In genomic region chr1:38475624-38476005, GRCh38 we compare ENCODE assay signal across 13 cellular contexts.
DNase-seq lines count a peak whose midpoint lies in the region; ATAC-seq and TF ChIP-seq lines count a peak whose summit lies in the region.
"Had no signal": no experiment of that assay in that cellular context is flagged by ENCODE, and none has a peak within 500 bp of the region (broad histone marks: within the 10 kb centered on the region; RNA-seq: fewer than 3 reads in every experiment).

No MANE protein-coding gene starts in this region.

- peaks cover 12% of the 10 kb centered on the region for H3F3A ChIP-seq in neural cell (ENCODE audit: insufficient read depth, low read length, poor library complexity, severe bottlenecking)

- peak overlapping the region; percentile 65 for H3K4me2 ChIP-seq in neural cell (ENCODE audit: low read length)

- H3K79me2 ChIP-seq in neural cell (replicated peaks; ENCODE audit: insufficient read depth, low read length): no peaks in the 10 kb centered on the region

- no peak for DNase-seq in GM12864 (ENCODE audit: low read depth)
- no peak for DNase-seq in NCI-H1417 treated with DMSO at 0.1 percent for 48 hours (lab: John Stamatoyannopoulos, UW)
- DNase-seq in superior temporal gyrus (ENCODE audit: extremely low spot score): no peak
- DNase-seq: activated CD8-positive, alpha-beta memory T cell treated with anti-CD3 and anti-CD28 coated beads, Interleukin-2, amount 50 U/mL, for 48 hours; amniotic stem cell; HFFc6; mesenchymal stem cell had no signal

- no peaks in the 10 kb centered on the region for H3K4me1 ChIP-seq in duodenal mucosa (ENCODE audit: control insufficient read depth in 1 of 2, insufficient read depth in 2 of 2, low read length in 2 of 2)

- H2AFZ ChIP-seq in neural cell (ENCODE audit: low read depth, low read length): peak overlapping the region; percentile 19

- no peaks in the 10 kb centered on the region for H4K20me1 ChIP-seq in neural cell (ENCODE audit: insufficient read depth)

- TF ChIP-seq RAD21 in neural cell (conservative IDR thresholded peaks at IDR 0.05): no peak

- peak; percentile 7 for ATAC-seq in HG03095 (IDR thresholded peaks at IDR 0.05; ENCODE audit: unreplicated experiment)
- no peak for ATAC-seq in HG03097 (IDR thresholded peaks at IDR 0.05; ENCODE audit: low FRiP score, unreplicated experiment)
- ATAC-seq in HG02870 (IDR thresholded peaks at IDR 0.05; ENCODE audit: unreplicated experiment): no peak

- no peaks in the 10 kb centered on the region for H3K9me2 ChIP-seq in neural cell (ENCODE audit: insufficient read depth, low read length)

- H3K4me3 ChIP-seq in GM12864 (ENCODE audit: low read depth, low read length): peak overlapping the region; percentile 57
- H3K4me3 ChIP-seq in duodenal mucosa (ENCODE audit: low read depth in 1 of 2, low read length in 2 of 2): no peak overlapping the region
- H3K4me3 ChIP-seq in neural cell (ENCODE audit: low read length): peak overlapping the region; percentile 58

- H3K27me3 ChIP-seq in duodenal mucosa (ENCODE audit: control insufficient read depth in 1 of 2, insufficient read depth in 2 of 2, low read length in 2 of 2) (peaks cover 15 to 25% of the 10 kb centered on the region in 2 donors), neural cell (ENCODE audit: insufficient read depth, low read depth, low read length) (peaks cover 32% of the 10 kb centered on the region)

- H3K36me3 ChIP-seq in duodenal mucosa (ENCODE audit: control insufficient read depth in 1 of 2, insufficient read depth in 2 of 2, low read length in 2 of 2): no peaks in the 10 kb centered on the region
- H3K36me3 ChIP-seq in neural cell (ENCODE audit: insufficient read depth, low read length): no peaks in the 10 kb centered on the region

- peak overlapping the region; percentile 24 for H3K27ac ChIP-seq in duodenal mucosa (ENCODE audit: low read depth, low read length)
- peak overlapping the region; percentile 90 for H3K27ac ChIP-seq in neural cell (ENCODE audit: low read length)
- H3K27ac ChIP-seq: RWPE1 had no signal

- no peaks in the 10 kb centered on the region for H3K9me3 ChIP-seq in duodenal mucosa (ENCODE audit: control insufficient read depth in 1 of 2, low read length in 2 of 2)
- peaks cover 13% of the 10 kb centered on the region for H3K9me3 ChIP-seq in neural cell (ENCODE audit: low read length)

- peak overlapping the region in 1 of 2 donors; percentile 33 for H3K9ac ChIP-seq in duodenal mucosa (ENCODE audit: low read depth in 1 of 2, low read length in 2 of 2)
- H3K9ac ChIP-seq in neural cell (ENCODE audit: low read length): peak overlapping the region; percentile 61

- no peak for TF ChIP-seq CTCF in GM12864 (IDR thresholded peaks at IDR 0.05; ENCODE audit: low read depth, low read length, missing control alignments)
- no peak for TF ChIP-seq CTCF in neural cell (IDR thresholded peaks at IDR 0.05; ENCODE audit: poor library complexity, severe bottlenecking)

- no peak for TF ChIP-seq EP300 in neural cell (conservative IDR thresholded peaks at IDR 0.05; ENCODE audit: poor library complexity, severe bottlenecking)

TF ChIP-seq in neural cell, 6 proteins besides CTCF, POLR2A, EP300 and RAD21:
- TF ChIP-seq REST (IDR thresholded peaks at IDR 0.05; ENCODE audit: borderline replicate concordance) (no peak), TAF1 (IDR thresholded peaks at IDR 0.05; ENCODE audit: low read depth) (no peak), SMC3 (conservative IDR thresholded peaks at IDR 0.05; ENCODE audit: poor library complexity) (no peak), POLR2AphosphoS5 (IDR thresholded peaks at IDR 0.05) (no peak), MXI1 (conservative IDR thresholded peaks at IDR 0.05; ENCODE audit: poor library complexity, severe bottlenecking) (no peak), EZH2 (IDR thresholded peaks at IDR 0.05; ENCODE audit: borderline replicate concordance, insufficient read depth, low read length, poor library complexity, severe bottlenecking) (no peak)

Comparison
In these comparisons a context has a peak if more than half of its experiments do, and no peak if none do; other contexts are left out.
1. H3K4me3 ChIP-seq: peak in GM12864 (single experiment) and neural cell (single experiment); none in duodenal mucosa (0 of 2).